Comparison of ENCODE assay signal across 8 cellular contexts in the genomic region with DNA sequence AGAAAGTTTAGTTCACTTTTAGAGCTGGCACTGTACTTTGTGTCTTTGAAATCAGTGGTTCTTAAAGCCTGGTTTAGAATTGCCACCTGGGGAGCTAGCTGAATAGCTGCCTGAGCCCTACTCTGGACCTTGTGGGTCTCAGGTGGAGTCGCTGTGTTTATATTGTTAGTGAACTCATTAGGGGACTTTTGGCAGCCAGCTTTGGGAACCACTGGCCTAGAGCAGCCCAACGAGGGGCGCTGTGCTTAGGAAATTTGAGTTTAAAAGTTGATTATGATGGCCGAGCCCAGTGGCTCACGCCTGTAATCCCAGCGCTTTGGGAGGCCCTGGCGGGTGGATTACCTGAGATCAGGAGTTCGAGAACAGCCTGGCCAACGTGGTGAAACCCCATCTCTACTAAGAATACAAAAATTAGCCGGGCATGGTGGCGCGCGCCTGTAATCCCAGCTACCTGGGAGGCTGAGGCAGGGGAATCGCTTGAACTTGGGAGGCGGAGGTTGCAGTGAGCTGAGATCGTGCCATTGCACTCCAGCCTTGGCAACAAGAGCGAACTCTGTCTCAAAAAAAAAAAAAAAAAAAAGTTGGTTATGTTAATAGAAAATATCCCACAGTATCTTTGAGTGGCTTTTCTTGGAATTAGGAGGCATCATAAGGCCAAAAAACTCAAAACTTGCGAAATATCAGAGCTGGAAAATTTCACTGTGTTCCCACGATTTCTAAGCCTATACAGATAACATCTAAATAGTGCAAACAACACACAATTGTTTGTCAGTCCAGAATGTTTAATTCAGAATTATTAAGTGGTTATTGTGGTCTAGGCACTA. TPM values are rescaled to one million over a fixed set of nuclear protein-coding genes. Genes with fewer than 3 reads are reported as not detected.
DNase-seq lines count a peak whose midpoint lies in the region; ATAC-seq and TF ChIP-seq lines count a peak whose summit lies in the region.

No MANE protein-coding gene starts in this region.

- intact Hi-C loops in posterior vena cava (cut with DNase I): no loop called here

- no peaks in the 10 kb centered on the region for H3K9me3 Mint-ChIP-seq in activated T-helper 17 cell treated with anti-CD3 and anti-CD28 coated beads, Interleukin-2, amount 50 U/mL, for 72 hours

- H3K36me3 Mint-ChIP-seq in activated T-helper 17 cell treated with anti-CD3 and anti-CD28 coated beads, Interleukin-2, amount 50 U/mL, for 72 hours (ENCODE audit: low read depth): peaks cover 14% of the 10 kb centered on the region

- H3K4me3 ChIP-seq in AG10803 (ENCODE audit: low read length) (peak overlapping the region; percentile 88), iPS-11a (ENCODE audit: low read depth, low read length) (peak overlapping the region; percentile 73)

- TF ChIP-seq CTCF in AG10803 (conservative IDR thresholded peaks at IDR 0.05; ENCODE audit: low read length): no peak

- DNase-seq in AG10803 (ENCODE audit: low read depth): no peak
- peak; percentile 3 for DNase-seq in stimulated activated CD8-positive, alpha-beta memory T cell treated with anti-CD3 and anti-CD28 coated beads, Interleukin-15, amount 100 ng/mL, for 24 hours (ENCODE audit: low read depth)
- DNase-seq in NCI-H510A (lab: John Stamatoyannopoulos, UW): no peak
- no peak for DNase-seq in posterior vena cava (ENCODE audit: low spot score)

- peak overlapping the region; percentile 98 for H3K27ac Mint-ChIP-seq in activated T-helper 17 cell treated with anti-CD3 and anti-CD28 coated beads, Interleukin-2, amount 50 U/mL, for 72 hours

- no peaks in the 10 kb centered on the region for H3K27me3 Mint-ChIP-seq in activated T-helper 17 cell treated with anti-CD3 and anti-CD28 coated beads, Interleukin-2, amount 50 U/mL, for 72 hours

- H3K4me3 Mint-ChIP-seq in activated T-helper 17 cell treated with anti-CD3 and anti-CD28 coated beads, Interleukin-2, amount 50 U/mL, for 72 hours: peak overlapping the region; percentile 96

- H3K4me1 Mint-ChIP-seq in activated T-helper 17 cell treated with anti-CD3 and anti-CD28 coated beads, Interleukin-2, amount 50 U/mL, for 72 hours: peaks cover 26% of the 10 kb centered on the region

- ATAC-seq in GM19324 (IDR thresholded peaks at IDR 0.05; ENCODE audit: low FRiP score, unreplicated experiment) (peak; percentile 8), HG03354 (IDR thresholded peaks at IDR 0.05; ENCODE audit: poor library complexity, severe bottlenecking, unreplicated experiment) (peak; percentile 24)
- ATAC-seq in activated T-helper 17 cell treated with anti-CD3 and anti-CD28 coated beads, Interleukin-2, amount 50 U/mL, for 72 hours (replicated peaks): peak; percentile 13

RNA-seq across cellular contexts. Expression of a gene that starts 0.8 kb away (rescaled TPM):
- total RNA-seq in activated T-helper 17 cell treated with anti-CD3 and anti-CD28 coated beads, Interleukin-2, amount 50 U/mL, for 72 hours: 10 to 100 TPM; 41.0 to 72.5 TPM
- 10 to 100 TPM; 19.3 to 20.0 TPM for total RNA-seq in posterior vena cava
